9 cellular contexts compared by ENCODE assay signal in genomic region chr9:33623658-33624586, GRCh38.
DNase-seq lines count a peak whose midpoint lies in the region; TF ChIP-seq lines count a peak whose summit lies in the region.
"Had no signal": no experiment of that assay in that cellular context is flagged by ENCODE, and none has a peak within 500 bp of the region (broad histone marks: within the 10 kb centered on the region; RNA-seq: fewer than 3 reads in every experiment).

No MANE protein-coding gene starts in this region.

- no peaks in the 10 kb centered on the region for H4K20me1 ChIP-seq in Loucy (ENCODE audit: insufficient read depth, low read length, poor library complexity, severe bottlenecking)

- H2AK5ac ChIP-seq in trophoblast cell (ENCODE audit: low read length), result no peak overlapping the region

- H3K4me2 ChIP-seq in Loucy (ENCODE audit: low read depth, low read length, poor library complexity, severe bottlenecking) (no peak overlapping the region), trophoblast cell (ENCODE audit: low read length) (no peak overlapping the region)

- H3K27me3 ChIP-seq in CD8-positive, alpha-beta memory T cell (ENCODE audit: insufficient read depth, low read length, poor library complexity, severe bottlenecking), result no peaks in the 10 kb centered on the region
- no peaks in the 10 kb centered on the region for H3K27me3 ChIP-seq in Loucy (ENCODE audit: insufficient read depth, low read length, poor library complexity, severe bottlenecking)
- H3K27me3 ChIP-seq in trophoblast cell (ENCODE audit: insufficient read depth, low read length), result no peaks in the 10 kb centered on the region
- H3K27me3 ChIP-seq: SJSA1 had no signal

- H4K91ac ChIP-seq in trophoblast cell (ENCODE audit: low read depth, low read length), result no peak overlapping the region

- H3K27ac ChIP-seq in CD8-positive, alpha-beta memory T cell (ENCODE audit: low read depth, low read length), result no peak overlapping the region
- H3K27ac ChIP-seq in trophoblast cell (ENCODE audit: low read depth, low read length), result no peak overlapping the region
- H3K27ac ChIP-seq: SJSA1 had no signal

- H3K27me3 Mint-ChIP-seq in CD8-positive, alpha-beta memory T cell, result peaks cover 21 to 43% of the 10 kb centered on the region in 2 donors

- no peak overlapping the region for H3K9ac ChIP-seq in Loucy (ENCODE audit: low read depth, low read length, poor library complexity, severe bottlenecking)
- H3K9ac ChIP-seq in trophoblast cell (ENCODE audit: low read length), result no peak overlapping the region

- DNase-seq in CD8-positive, alpha-beta memory T cell, result peak; percentile 37 to 72 (median 66)
- DNase-seq in GM20000 (ENCODE audit: low spot score), result peak; percentile 80
- DNase-seq in SK-N-DZ (ENCODE audit: low spot score), result peak; percentile 75
- DNase-seq in activated naive CD4-positive, alpha-beta T cell (lab: John Stamatoyannopoulos, UW), result peak; percentile 14 to 48 (median 31)
- peak; percentile 56 for DNase-seq in glomerular endothelial cell (ENCODE audit: extremely low read depth, low read depth, low spot score)
- peak; percentile 87 to 95 for DNase-seq in trophoblast cell
- peak; percentile 70 for DNase-seq in ureter (ENCODE audit: low spot score)

- H2AFZ ChIP-seq in Loucy (ENCODE audit: low read length) (peak overlapping the region; percentile 76; the same call in 1 of the 2 replicates), trophoblast cell (ENCODE audit: insufficient read depth, low read length, poor library complexity) (no peak overlapping the region)

- no peak overlapping the region for H3K14ac ChIP-seq in trophoblast cell (ENCODE audit: low read length)

- no peaks in the 10 kb centered on the region for H3K9me3 ChIP-seq in CD8-positive, alpha-beta memory T cell (ENCODE audit: low read length)
- H3K9me3 ChIP-seq in Loucy (ENCODE audit: insufficient read depth, low read depth, low read length), result no peaks in the 10 kb centered on the region
- no peaks in the 10 kb centered on the region for H3K9me3 ChIP-seq in trophoblast cell (ENCODE audit: insufficient read depth, low read depth, low read length)
- H3K9me3 ChIP-seq: SJSA1 had no signal

- H3K36me3 Mint-ChIP-seq in CD8-positive, alpha-beta memory T cell, result no peaks in the 10 kb centered on the region

- POLR2A ChIA-PET in CD8-positive, alpha-beta memory T cell (lab: Charles Lee), result interaction anchor here (0.5 kb wide), 1 partner anchor 219 kb away, joined by 4 read pairs; no protein-coding TSS in a partner anchor

- H2BK5ac ChIP-seq in trophoblast cell (ENCODE audit: low read depth, low read length, poor library complexity), result no peak overlapping the region

- TF ChIP-seq CTCF in GM20000 (IDR thresholded peaks at IDR 0.05; ENCODE audit: extremely low read depth, missing control alignments) (peak; percentile 60), Loucy (conservative IDR thresholded peaks at IDR 0.05; ENCODE audit: low read length) (peak; percentile 81)

- CTCF ChIA-PET in CD8-positive, alpha-beta memory T cell (lab: Charles Lee), result interaction anchor here (0.6 to 7.4 kb wide), 20 partner anchors 10 to 1094 kb away, joined by 3 to 120 read pairs (median 4); no protein-coding TSS in a partner anchor

- no peak overlapping the region for H4K8ac ChIP-seq in trophoblast cell (ENCODE audit: low read depth, low read length)

- H3K4ac ChIP-seq in trophoblast cell (ENCODE audit: low read depth, low read length), result no peak overlapping the region

- H3K18ac ChIP-seq in trophoblast cell (ENCODE audit: low read length), result no peak overlapping the region

- H3F3A ChIP-seq in Loucy (ENCODE audit: low read depth), result no peaks in the 10 kb centered on the region

- H3K4me1 Mint-ChIP-seq in CD8-positive, alpha-beta memory T cell, result peaks cover 4 to 5% (median 5%) of the 10 kb centered on the region in 3 donors

- H4K12ac ChIP-seq in trophoblast cell (ENCODE audit: low read depth, low read length), result no peak overlapping the region

- H3K36me3 ChIP-seq in CD8-positive, alpha-beta memory T cell (ENCODE audit: insufficient read depth, low read length), result no peaks in the 10 kb centered on the region
- no peaks in the 10 kb centered on the region for H3K36me3 ChIP-seq in Loucy (ENCODE audit: insufficient read depth, low read length)
- H3K36me3 ChIP-seq in trophoblast cell (ENCODE audit: control insufficient read depth in 1 of 2, insufficient read depth in 2 of 2, low read length in 2 of 2), result no peaks in the 10 kb centered on the region
- H3K36me3 ChIP-seq: SJSA1 had no signal

- H3K27ac Mint-ChIP-seq in CD8-positive, alpha-beta memory T cell, result no peak overlapping the region

- H3K79me2 ChIP-seq in Loucy (ENCODE audit: insufficient read depth, low read length), result no peaks in the 10 kb centered on the region
- H3K79me2 ChIP-seq in trophoblast cell (ENCODE audit: control insufficient read depth, insufficient read depth, low read length, poor library complexity), result no peaks in the 10 kb centered on the region

- H3K9me2 ChIP-seq in Loucy (replicated peaks; ENCODE audit: low read depth, low read length), result no peaks in the 10 kb centered on the region

- WGBS in trophoblast cell (ENCODE audit: extremely low coverage, insufficient coverage, insufficient read length), result no CpG with 5 or more reads among the region's 20 CpGs

- peaks cover 10% of the 10 kb centered on the region for H3K79me1 ChIP-seq in trophoblast cell (ENCODE audit: low read length)

- no peaks in the 10 kb centered on the region for H3K9me3 Mint-ChIP-seq in CD8-positive, alpha-beta memory T cell

- H3K4me3 Mint-ChIP-seq in CD8-positive, alpha-beta memory T cell, result no peak overlapping the region

- no peak overlapping the region for H3K23ac ChIP-seq in trophoblast cell (ENCODE audit: low read length)

- H3K4me3 ChIP-seq in CD8-positive, alpha-beta memory T cell (ENCODE audit: low read length), result no peak overlapping the region
- no peak overlapping the region for H3K4me3 ChIP-seq in Loucy (ENCODE audit: low read length, poor library complexity, severe bottlenecking)
- no peak overlapping the region for H3K4me3 ChIP-seq in trophoblast cell (ENCODE audit: low read depth, low read length)
- H3K4me3 ChIP-seq: SJSA1 had no signal

- H2BK12ac ChIP-seq in trophoblast cell (ENCODE audit: low read length), result no peak overlapping the region

- H3K4me1 ChIP-seq in CD8-positive, alpha-beta memory T cell (ENCODE audit: insufficient read depth, low read length), result no peaks in the 10 kb centered on the region
- H3K4me1 ChIP-seq in Loucy (ENCODE audit: insufficient read depth, low read length, poor library complexity, severe bottlenecking) (no peaks in the 10 kb centered on the region), trophoblast cell (ENCODE audit: control insufficient read depth in 1 of 2, insufficient read depth in 2 of 2, low read length in 2 of 2) (peaks cover 5 to 9% of the 10 kb centered on the region in 2 experiments)
- H3K4me1 ChIP-seq: SJSA1 had no signal

- no peak overlapping the region for H2BK120ac ChIP-seq in trophoblast cell (ENCODE audit: insufficient read depth, low read length, poor library complexity)

Comparison
In these comparisons a context has a peak if more than half of its experiments do, and no peak if none do; other contexts are left out.
1. DNase-seq: peak in every context shown above with its lines; median percentile 91 in trophoblast cell; 80 in GM20000; 75 in SK-N-DZ; 70 in ureter; 66 in CD8-positive, alpha-beta memory T cell; 56 in glomerular endothelial cell; 31 in activated naive CD4-positive, alpha-beta T cell.